Comparison of ENCODE assay signal across 8 cellular contexts in the genomic region with DNA sequence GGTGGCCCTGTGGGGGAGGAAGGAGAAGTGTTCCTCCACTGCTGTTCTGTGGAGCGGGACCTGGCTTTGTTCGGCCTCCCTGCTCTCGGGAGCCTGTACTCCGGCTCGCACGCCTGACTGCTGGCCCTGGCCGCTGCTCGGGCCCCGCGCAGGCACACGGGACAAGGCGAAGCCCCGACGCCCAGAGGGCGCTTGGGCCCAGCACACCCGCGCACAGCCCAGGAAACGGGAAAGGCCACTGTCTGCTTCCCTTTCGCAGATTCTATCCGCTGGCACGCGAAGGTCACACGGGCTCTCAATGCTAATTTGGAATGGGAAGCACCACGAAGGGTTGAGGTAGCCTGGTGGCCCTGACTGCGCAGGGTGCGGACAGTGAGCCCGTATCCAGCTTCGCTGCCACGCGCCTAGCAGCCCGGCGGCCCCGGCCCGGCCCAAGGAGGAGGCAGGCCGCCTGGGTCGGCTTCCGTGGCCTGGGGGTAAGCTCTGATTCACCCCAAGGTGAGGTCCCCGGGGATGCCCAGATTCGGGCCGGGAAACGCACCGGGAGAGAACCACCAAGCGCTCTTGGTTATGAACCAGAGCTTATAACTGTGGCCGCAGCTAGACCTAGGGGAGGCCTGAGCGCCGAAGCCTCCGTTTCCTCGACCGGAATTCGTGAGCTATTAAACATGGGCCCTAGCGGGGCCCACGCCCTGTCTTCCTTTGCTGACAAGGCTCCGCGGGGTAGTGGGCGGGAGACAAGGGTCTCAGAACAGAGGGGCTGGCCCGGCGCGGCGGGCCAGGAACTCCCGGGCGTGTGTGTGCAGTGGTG. TPM values are rescaled to one million over a fixed set of nuclear protein-coding genes. Genes with fewer than 3 reads are reported as not detected.
DNase-seq lines count a peak whose midpoint lies in the region; ATAC-seq lines count a peak whose summit lies in the region.

No MANE protein-coding gene starts in this region.

- no peak for ATAC-seq in GM21423 (IDR thresholded peaks at IDR 0.05; ENCODE audit: unreplicated experiment)

- H3K9me3 Mint-ChIP-seq in activated CD4-positive, alpha-beta memory T cell treated with anti-CD3 and anti-CD28 coated beads, Interleukin-2, amount 10 ng/mL, durations not matched to agents 7 days and 5 days: no peaks in the 10 kb centered on the region

- peaks cover 59% of the 10 kb centered on the region for H3K27me3 ChIP-seq in H7 (ENCODE audit: control insufficient read depth, insufficient read depth, low read length)

- CTCF ChIA-PET in activated CD4-positive, alpha-beta memory T cell treated with anti-CD3 and anti-CD28 coated beads, Interleukin-2, amount 10 ng/mL, durations not matched to agents 7 days and 5 days (lab: Charles Lee): interaction anchor here (1.1 to 1.6 kb wide), 3 partner anchors 23 to 856 kb away, joined by 3 to 5 read pairs (median 3); no protein-coding TSS in a partner anchor

- H3K27me3 Mint-ChIP-seq in activated CD4-positive, alpha-beta memory T cell treated with anti-CD3 and anti-CD28 coated beads, Interleukin-2, amount 10 ng/mL, durations not matched to agents 7 days and 5 days: peaks cover 60% of the 10 kb centered on the region

- H3K36me3 Mint-ChIP-seq in activated CD4-positive, alpha-beta memory T cell treated with anti-CD3 and anti-CD28 coated beads, Interleukin-2, amount 10 ng/mL, durations not matched to agents 7 days and 5 days (ENCODE audit: low read depth): peaks cover 10% of the 10 kb centered on the region

- peak overlapping the region; percentile 25 for H3K4me3 ChIP-seq in H7 (ENCODE audit: insufficient read depth, low read depth, low read length)
- peak overlapping the region; percentile 32; the same call in 1 of the 2 replicates for H3K4me3 ChIP-seq in iPS-18c (ENCODE audit: insufficient read depth, low read depth, low read length)
- H3K4me3 ChIP-seq in skin epidermis: peak overlapping the region in 4 of 7 experiments; percentile 0 to 30 (median 4)

- POLR2A ChIA-PET in activated CD4-positive, alpha-beta memory T cell treated with anti-CD3 and anti-CD28 coated beads, Interleukin-2, amount 10 ng/mL, durations not matched to agents 7 days and 5 days (lab: Charles Lee): interaction anchor here (0.8 to 1.6 kb wide), 2 partner anchors 11 to 132 kb away, joined by 3 read pairs; a partner anchor contains a TSS

- DNase-seq in H7: peak; percentile 76
- DNase-seq in activated CD4-positive, alpha-beta memory T cell treated with anti-CD3 and anti-CD28 coated beads, Interleukin-2, amount 10 ng/mL, durations not matched to agents 7 days and 5 days: peak; percentile 9
- no peak for DNase-seq in DMS153 treated with DMSO at 0.1 percent for 48 hours (lab: John Stamatoyannopoulos, UW; ENCODE audit: unreplicated experiment)
- no peak for DNase-seq in NCI-H1694 (lab: John Stamatoyannopoulos, UW)
- no peak for DNase-seq in activated naive CD4-positive, alpha-beta T cell treated with Interleukin-2 at 50 U/mL for 16 hours

- peaks cover 6% of the 10 kb centered on the region for H3K4me1 Mint-ChIP-seq in activated CD4-positive, alpha-beta memory T cell treated with anti-CD3 and anti-CD28 coated beads, Interleukin-2, amount 10 ng/mL, durations not matched to agents 7 days and 5 days

- H3K36me3 ChIP-seq in H7 (replicated peaks; ENCODE audit: control insufficient read depth, insufficient read depth, low read length): no peaks in the 10 kb centered on the region

- H3K4me3 Mint-ChIP-seq in activated CD4-positive, alpha-beta memory T cell treated with anti-CD3 and anti-CD28 coated beads, Interleukin-2, amount 10 ng/mL, durations not matched to agents 7 days and 5 days: no peak overlapping the region

- peak overlapping the region in 14 of 21 experiments; percentile 4 to 80 (median 42) for H3K27ac ChIP-seq in skin epidermis

- no peak overlapping the region for H3K27ac Mint-ChIP-seq in activated CD4-positive, alpha-beta memory T cell treated with anti-CD3 and anti-CD28 coated beads, Interleukin-2, amount 10 ng/mL, durations not matched to agents 7 days and 5 days

- H3K9me3 ChIP-seq in iPS-18c (ENCODE audit: control insufficient read depth, insufficient read depth, low read length): no peaks in the 10 kb centered on the region

RNA-seq across cellular contexts. Expression of a gene that starts 19.7 kb away (rescaled TPM):
- total RNA-seq in H7 (2014; rRNA removed; shearing (Covaris generic)): 13.8 and 22.9 TPM in 2 replicates
- not detected for total RNA-seq in activated CD4-positive, alpha-beta memory T cell treated with anti-CD3 and anti-CD28 coated beads, Interleukin-2, amount 10 ng/mL, durations not matched to agents 7 days and 5 days

Comparison
In these comparisons a context has a peak if more than half of its experiments do, and no peak if none do; other contexts are left out.
1. DNase-seq: peak in H7 (single experiment) and activated CD4-positive, alpha-beta memory T cell treated with anti-CD3 and anti-CD28 coated beads, Interleukin-2, amount 10 ng/mL, durations not matched to agents 7 days and 5 days (single experiment); none in DMS153 treated with DMSO at 0.1 percent for 48 hours (single experiment), NCI-H1694 (single experiment) and activated naive CD4-positive, alpha-beta T cell treated with Interleukin-2 at 50 U/mL for 16 hours (single experiment).
2. RNA of a gene that starts 19.7 kb away (total RNA-seq): 13.8 to 22.9 TPM in H7; not detected in activated CD4-positive, alpha-beta memory T cell treated with anti-CD3 and anti-CD28 coated beads, Interleukin-2, amount 10 ng/mL, durations not matched to agents 7 days and 5 days; every median in the first group is over 10 times any median in the second.
3. Peak in every context shown above with its lines, with median percentiles within 50 percentile points of each other: H3K4me3 ChIP-seq.